In genomic region chr6:44072959-44073611, GRCh38 we compare ENCODE assay signal across 8 cellular contexts. TPM values are rescaled to one million over a fixed set of nuclear protein-coding genes. Genes with fewer than 3 reads are reported as not detected.
DNase-seq lines count a peak whose midpoint lies in the region; ATAC-seq, FAIRE-seq and TF ChIP-seq lines count a peak whose summit lies in the region.

No MANE protein-coding gene starts in this region.

- intact Hi-C loops in MCF 10A (cut with micrococcal nuclease), result loop anchor here (1.0 to 5.0 kb wide), 2 partner anchors 61 to 216 kb away; no protein-coding TSS in a partner anchor

- H2AFZ ChIP-seq in SU-DHL-6 (ENCODE audit: low read depth, low read length, severe bottlenecking) (peak overlapping the region; percentile 58), keratinocyte (ENCODE audit: control insufficient read depth, low read length) (peak overlapping the region; percentile 89)

- no peak for FAIRE-seq in keratinocyte (lab: Jason Lieb, UNC)

- peak overlapping the region; percentile 71 for H3K4me3 Mint-ChIP-seq in MCF 10A (ENCODE audit: unreplicated experiment)

- peaks cover 17% of the 10 kb centered on the region for H3F3A ChIP-seq in SU-DHL-6 (ENCODE audit: insufficient read depth)

- H3K4me2 ChIP-seq in SU-DHL-6 (ENCODE audit: low read depth, low read length, poor library complexity, severe bottlenecking) (peak overlapping the region; percentile 74), keratinocyte (ENCODE audit: control insufficient read depth, extremely low read depth, insufficient read depth, low read depth, low read length) (peak overlapping the region; percentile 92)

- DNase-seq in MCF 10A (ENCODE audit: unreplicated experiment) (peak; percentile 75), keratinocyte (ENCODE audit: low read depth, low spot score) (no peak), DMS53 (lab: John Stamatoyannopoulos, UW) (no peak), cortex of kidney (lab: John Stamatoyannopoulos, UW) (no peak)
- peak; percentile 60 to 64 for DNase-seq in stimulated activated CD4-positive, alpha-beta T cell treated with anti-CD3 and anti-CD28 coated beads, Interleukin-1b, Interleukin-23, amount 100 ng/mL, for 4 hours (ENCODE audit: low read depth in 2 of 2)

- H3K79me2 ChIP-seq in SU-DHL-6 (ENCODE audit: insufficient read depth, low read length), result no peaks in the 10 kb centered on the region
- H3K79me2 ChIP-seq in keratinocyte (ENCODE audit: control insufficient read depth, insufficient read depth, low read length), result no peaks in the 10 kb centered on the region

- no peaks in the 10 kb centered on the region for H3K36me3 ChIP-seq in SU-DHL-6 (ENCODE audit: low read length)
- no peaks in the 10 kb centered on the region for H3K36me3 ChIP-seq in keratinocyte (ENCODE audit: control insufficient read depth in 2 of 2, extremely low read depth in 1 of 2, insufficient read depth in 2 of 2, low read length in 2 of 2)

- no peaks in the 10 kb centered on the region for H3K27me3 Mint-ChIP-seq in MCF 10A (ENCODE audit: insufficient read depth, unreplicated experiment)

- peaks cover 3% of the 10 kb centered on the region for H3K9me1 ChIP-seq in keratinocyte (ENCODE audit: control insufficient read depth, extremely low read depth, insufficient read depth, low read length)

- POLR2A ChIA-PET in MCF 10A (lab: Yijun Ruan, JAX), result interaction anchor here (0.6 to 4.7 kb wide), 8 partner anchors 14 to 443 kb away, joined by 3 to 48 read pairs (median 7); partner anchors contain the start of gene VEGFA

- TF ChIP-seq CTCF in SU-DHL-6 (IDR thresholded peaks at IDR 0.05; ENCODE audit: insufficient read depth, low read length, poor library complexity, severe bottlenecking) (no peak), MCF 10A (IDR thresholded peaks at IDR 0.05; ENCODE audit: unreplicated experiment) (no peak), keratinocyte (optimal IDR thresholded peaks at IDR 0.05 in 1 of 3, IDR thresholded peaks at IDR 0.05 in 1 of 3, conservative IDR thresholded peaks at IDR 0.05 in 1 of 3; ENCODE audit: extremely low read depth in 1 of 3, insufficient read depth in 2 of 3, low read length in 3 of 3) (no peak)

- CTCF ChIA-PET in MCF 10A (lab: Yijun Ruan, JAX), result interaction anchor here (1.0 to 4.0 kb wide), 10 partner anchors 9 to 406 kb away, joined by 3 to 72 read pairs (median 21); partner anchors contain the start of gene VEGFA

- H3K9ac ChIP-seq in SU-DHL-6 (ENCODE audit: low read length) (peak overlapping the region; percentile 52), keratinocyte (ENCODE audit: control insufficient read depth, extremely low read depth, insufficient read depth, low read length) (peak overlapping the region; percentile 77)

- H3K4me1 Mint-ChIP-seq in MCF 10A (ENCODE audit: insufficient read depth, unreplicated experiment), result peaks cover 25% of the 10 kb centered on the region

- no peaks in the 10 kb centered on the region for H3K9me2 ChIP-seq in SU-DHL-6 (replicated peaks; ENCODE audit: insufficient read depth, low read length)

- H3K27me3 ChIP-seq in SU-DHL-6 (ENCODE audit: low read length) (no peaks in the 10 kb centered on the region), keratinocyte (ENCODE audit: control insufficient read depth, extremely low read depth, insufficient read depth, low read length) (no peaks in the 10 kb centered on the region)

- no peak overlapping the region for H3K27ac Mint-ChIP-seq in MCF 10A (ENCODE audit: low read depth, unreplicated experiment)

- ATAC-seq in GM18511 (IDR thresholded peaks at IDR 0.05; ENCODE audit: unreplicated experiment), result peak; percentile 69
- peak; percentile 55 for ATAC-seq in HG02970 (IDR thresholded peaks at IDR 0.05; ENCODE audit: low FRiP score, unreplicated experiment)

- no peaks in the 10 kb centered on the region for H3K36me3 Mint-ChIP-seq in MCF 10A (ENCODE audit: insufficient read depth, unreplicated experiment)

- no TSS peak for BruUV-seq in MCF 10A (replicated peaks; lab: Mats Ljungman, UMichigan)

- H3K9me3 ChIP-seq in SU-DHL-6 (ENCODE audit: insufficient read depth, low read length) (no peaks in the 10 kb centered on the region), keratinocyte (ENCODE audit: control insufficient read depth, low read depth, low read length) (no peaks in the 10 kb centered on the region)

- no peak overlapping the region for H3K27ac ChIP-seq in SU-DHL-6 (ENCODE audit: low read depth, low read length)
- H3K27ac ChIP-seq in keratinocyte (ENCODE audit: control insufficient read depth, insufficient read depth, low read length), result peak overlapping the region; percentile 43

- dilution Hi-C loops in keratinocyte (cut with MboI; ENCODE audit: extremely low pct_ligation_motif_present, low sequenced_read_pairs), result no loop called here

- H3K4me3 ChIP-seq in SU-DHL-6 (ENCODE audit: insufficient read depth, low read length, poor library complexity, severe bottlenecking), result peak overlapping the region; percentile 51
- peak overlapping the region; percentile 27 to 76 (median 36) for H3K4me3 ChIP-seq in keratinocyte (ENCODE audit: control insufficient read depth in 2 of 3, extremely low read depth in 1 of 3, insufficient read depth in 2 of 3, low read depth in 1 of 3, low read length in 3 of 3)

- H4K20me1 ChIP-seq in SU-DHL-6 (ENCODE audit: low read depth, low read length) (no peaks in the 10 kb centered on the region), keratinocyte (ENCODE audit: control insufficient read depth, extremely low read depth, insufficient read depth, low read length) (no peaks in the 10 kb centered on the region)

- peaks cover 34% of the 10 kb centered on the region for H3K4me1 ChIP-seq in keratinocyte (ENCODE audit: control insufficient read depth, extremely low read depth, insufficient read depth, low read length)

- no peaks in the 10 kb centered on the region for H3K9me3 Mint-ChIP-seq in MCF 10A (ENCODE audit: unreplicated experiment)

RNA-seq across cellular contexts. Expression of gene MRPL14, which starts 54.2 kb away (rescaled TPM):
- total RNA-seq in MCF 10A (2022), result 47.6 and 66.8 TPM in 2 replicates
- 103 to 136 TPM (median 133 TPM) in 3 replicates for polyA plus RNA-seq in keratinocyte
- polyA plus RNA-seq in keratinocyte (2011; ENCODE audit: low read depth), result 45.9 TPM
- polyA plus RNA-seq in keratinocyte (2011; cell fraction: cytosol; rRNA removed), result 88.9 and 109 TPM in 2 replicates
- polyA plus RNA-seq in keratinocyte (2011; cell fraction: nucleus; rRNA removed), result 49.1 and 53.5 TPM in 2 replicates
- polyA plus RNA-seq in keratinocyte (2012; ENCODE audit: low replicate concordance), result 77.7 and 139 TPM in 2 replicates
- polyA minus RNA-seq in keratinocyte, result 33.2 to 34.7 TPM (median 34.0 TPM) in 3 replicates
- polyA minus RNA-seq in keratinocyte (2011; cell fraction: cytosol; rRNA and poly(A)+ RNA removed), result 33.4 TPM
- 12.3 and 12.7 TPM in 2 replicates for polyA minus RNA-seq in keratinocyte (2011; cell fraction: nucleus; rRNA and poly(A)+ RNA removed)

RNA-seq across cellular contexts. Expression of gene TMEM63B, which starts 54.3 kb away (rescaled TPM):
- total RNA-seq in MCF 10A (2022), result 22.3 and 22.6 TPM in 2 replicates
- polyA plus RNA-seq in keratinocyte, result 64.8 to 110 TPM (median 80.8 TPM) in 3 replicates
- polyA plus RNA-seq in keratinocyte (2011; ENCODE audit: low read depth), result 28.5 TPM
- 66.2 and 76.7 TPM in 2 replicates for polyA plus RNA-seq in keratinocyte (2011; cell fraction: cytosol; rRNA removed)
- polyA plus RNA-seq in keratinocyte (2011; cell fraction: nucleus; rRNA removed), result 203 and 247 TPM in 2 replicates
- 54.7 and 68.7 TPM in 2 replicates for polyA plus RNA-seq in keratinocyte (2012; ENCODE audit: low replicate concordance)
- 151 to 266 TPM (median 170 TPM) in 3 replicates for polyA minus RNA-seq in keratinocyte
- 121 TPM for polyA minus RNA-seq in keratinocyte (2011; cell fraction: cytosol; rRNA and poly(A)+ RNA removed)
- polyA minus RNA-seq in keratinocyte (2011; cell fraction: nucleus; rRNA and poly(A)+ RNA removed), result 107 and 122 TPM in 2 replicates

Comparison
In these comparisons a context has a peak if more than half of its experiments do, and no peak if none do; other contexts are left out.
1. DNase-seq: peak in MCF 10A (single experiment) and stimulated activated CD4-positive, alpha-beta T cell treated with anti-CD3 and anti-CD28 coated beads, Interleukin-1b, Interleukin-23, amount 100 ng/mL, for 4 hours (2 of 2); none in keratinocyte (single experiment), DMS53 (single experiment) and cortex of kidney (single experiment).